Comparison of ENCODE assay signal across 8 cellular contexts in genomic region chr5:113663879-113664278, GRCh38.
DNase-seq lines count a peak whose midpoint lies in the region; ATAC-seq and TF ChIP-seq lines count a peak whose summit lies in the region.

No MANE protein-coding gene starts in this region.

- DNase-seq in NCI-H82 (lab: John Stamatoyannopoulos, UW), result peak; percentile 60
- DNase-seq in NCI-H82 treated with DMSO at 0.1 percent for 48 hours (lab: John Stamatoyannopoulos, UW; ENCODE audit: unreplicated experiment), result no peak
- DNase-seq in SW480 (ENCODE audit: low spot score), result peak; percentile 17
- peak; percentile 19 for DNase-seq in fibroblast of mammary gland (ENCODE audit: low read depth)
- peak; percentile 5 for DNase-seq in stimulated activated CD8-positive, alpha-beta memory T cell treated with anti-CD3 and anti-CD28 coated beads, Interleukin-4, amount 100 ng/mL, for 24 hours (ENCODE audit: low read depth)

- ATAC-seq in HG02885 (IDR thresholded peaks at IDR 0.05; ENCODE audit: poor library complexity, unreplicated experiment) (peak; percentile 76), esophagus mucosa (no peak), GM21717 (IDR thresholded peaks at IDR 0.05; ENCODE audit: unreplicated experiment) (no peak)

- H3K4me3 ChIP-seq in fibroblast of mammary gland (ENCODE audit: control insufficient read depth, low read depth, low read length), result no peak overlapping the region

- TF ChIP-seq CTCF in fibroblast of mammary gland (conservative IDR thresholded peaks at IDR 0.05; ENCODE audit: control insufficient read depth, insufficient read depth, low read depth, low read length), result no peak
